In the genomic region with DNA sequence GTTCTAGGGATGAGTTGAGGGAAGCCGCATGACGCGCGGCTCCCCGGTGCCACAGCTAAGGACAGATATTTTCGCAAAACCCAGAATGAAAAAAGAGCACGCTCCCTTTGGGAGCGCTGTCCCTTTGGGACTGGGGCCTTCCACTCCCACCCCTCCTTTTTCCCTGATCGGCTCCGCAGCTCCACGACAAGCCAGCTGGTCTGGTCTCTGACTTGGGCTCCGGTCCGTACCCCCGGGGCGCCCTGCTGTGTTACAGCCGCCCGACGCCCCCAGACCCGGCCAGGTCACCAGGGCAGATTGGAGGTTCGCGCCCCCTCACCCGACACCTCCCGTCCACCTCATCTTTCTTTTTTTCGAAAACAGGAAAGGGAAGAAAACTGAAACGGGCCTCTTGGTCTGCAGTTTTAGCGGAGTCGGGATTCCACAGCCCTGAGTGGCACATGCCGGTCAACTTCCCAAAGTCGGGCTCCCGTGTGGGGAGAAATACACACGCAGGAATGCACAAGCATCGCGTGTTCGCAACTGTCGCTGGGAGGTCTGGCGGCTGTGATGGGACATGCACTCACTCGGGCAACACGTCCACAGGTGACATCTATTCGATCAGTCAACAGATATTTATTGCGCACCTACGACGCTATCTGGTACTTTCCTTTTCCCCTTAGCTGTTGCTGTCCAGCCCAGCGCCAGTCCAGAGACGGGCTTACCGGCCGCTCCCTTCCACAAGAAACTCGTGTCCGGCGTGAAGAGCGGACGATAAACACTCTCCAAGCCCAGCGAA, we compare ENCODE assay signal across 10 cellular contexts. TPM values are rescaled to one million over a fixed set of nuclear protein-coding genes. Genes with fewer than 3 reads are reported as not detected.
A peak's percentile ranks its signal among the peaks of the same experiment; 100 is the strongest.
DNase-seq lines count a peak whose midpoint lies in the region; ATAC-seq and TF ChIP-seq lines count a peak whose summit lies in the region.
"Had no signal": no experiment of that assay in that cellular context is flagged by ENCODE, and none has a peak within 500 bp of the region (broad histone marks: within the 10 kb centered on the region; RNA-seq: fewer than 3 reads in every experiment).

No MANE protein-coding gene starts in this region.

- H3K36me3 ChIP-seq in ectodermal cell (ENCODE audit: control insufficient read depth, insufficient read depth, low read length) (no peaks in the 10 kb centered on the region), mesendoderm (ENCODE audit: control insufficient read depth, insufficient read depth, low read length) (no peaks in the 10 kb centered on the region), testis (ENCODE audit: low read depth, missing control alignments) (no peaks in the 10 kb centered on the region)

- no peaks in the 10 kb centered on the region for H3K79me2 ChIP-seq in mesendoderm (ENCODE audit: control insufficient read depth, insufficient read depth, low read length)

- WGBS in ectodermal cell, 2 experiments: 1 to 2% methylated on average over 52 of the region's 52 CpGs
- no CpG with 5 or more reads among the region's 52 CpGs for WGBS in mesendoderm (ENCODE audit: extremely low coverage, insufficient coverage, low lambda C conversion rate)
- 6 to 10% methylated on average over 35 to 52 of the region's 52 CpGs for WGBS in testis, 2 donors

- no peak overlapping the region for H3K23ac ChIP-seq in mesendoderm (ENCODE audit: low read length)

- H3K4ac ChIP-seq in mesendoderm (ENCODE audit: low read depth, low read length): no peak overlapping the region

- peak overlapping the region; percentile 94 for H3K4me2 ChIP-seq in mesendoderm (ENCODE audit: low read length)

- no peak overlapping the region for H2BK120ac ChIP-seq in mesendoderm (ENCODE audit: low read depth, low read length)

- H3K9me3 ChIP-seq in ectodermal cell (ENCODE audit: control insufficient read depth, low read length): no peaks in the 10 kb centered on the region
- no peaks in the 10 kb centered on the region for H3K9me3 ChIP-seq in testis

- intact Hi-C loops in testis (cut with DNase I; ENCODE audit: low total_unique reads): loop anchor here (10.0 kb wide), 1 partner anchor 642 kb away; no protein-coding TSS in a partner anchor

- H3K56ac ChIP-seq in mesendoderm (ENCODE audit: low read length): peak overlapping the region; percentile 49

- CTCF ChIA-PET in activated CD8-positive, alpha-beta memory T cell treated with anti-CD3 and anti-CD28 coated beads, Interleukin-2, amount 10 ng/mL, durations not matched to agents 7 days and 5 days (lab: Charles Lee): no interaction called here

- no peak overlapping the region for H3K9ac ChIP-seq in mesendoderm (ENCODE audit: low read length)

- no peak overlapping the region for H4K5ac ChIP-seq in mesendoderm (ENCODE audit: low read length)

- H3K79me1 ChIP-seq in mesendoderm (ENCODE audit: low read length): no peaks in the 10 kb centered on the region

- H3K4me1 ChIP-seq in ectodermal cell (ENCODE audit: control insufficient read depth, insufficient read depth, low read length) (peaks cover 19% of the 10 kb centered on the region), mesendoderm (ENCODE audit: control insufficient read depth, low read depth, low read length) (peaks cover 7% of the 10 kb centered on the region), testis (peaks cover 14% of the 10 kb centered on the region)

- H2AK5ac ChIP-seq in mesendoderm (ENCODE audit: low read length): no peak overlapping the region

- no peak overlapping the region for H3K4me3 Mint-ChIP-seq in activated CD8-positive, alpha-beta memory T cell treated with anti-CD3 and anti-CD28 coated beads, Interleukin-2, amount 10 ng/mL, durations not matched to agents 7 days and 5 days

- no peak overlapping the region for H2BK5ac ChIP-seq in mesendoderm (ENCODE audit: low read length)

- H3K9me3 Mint-ChIP-seq in activated CD8-positive, alpha-beta memory T cell treated with anti-CD3 and anti-CD28 coated beads, Interleukin-2, amount 10 ng/mL, durations not matched to agents 7 days and 5 days (ENCODE audit: low read depth): no peaks in the 10 kb centered on the region

- H3K4me3 ChIP-seq in ectodermal cell (ENCODE audit: insufficient read depth, low read depth, low read length) (peak overlapping the region; percentile 37), mesendoderm (ENCODE audit: low read length) (no peak overlapping the region), testis (peak overlapping the region; percentile 44 to 60)

- peaks cover 4% of the 10 kb centered on the region for H3K36me3 Mint-ChIP-seq in activated CD8-positive, alpha-beta memory T cell treated with anti-CD3 and anti-CD28 coated beads, Interleukin-2, amount 10 ng/mL, durations not matched to agents 7 days and 5 days

- no peak for TF ChIP-seq CTCF in testis (IDR thresholded peaks at IDR 0.05)

- H3K18ac ChIP-seq in mesendoderm (ENCODE audit: low read length): no peak overlapping the region

- H2BK15ac ChIP-seq in mesendoderm (replicated peaks; ENCODE audit: low read depth): no peak overlapping the region

- DNase-seq in activated CD8-positive, alpha-beta memory T cell treated with anti-CD3 and anti-CD28 coated beads, Interleukin-2, amount 10 ng/mL, durations not matched to agents 7 days and 5 days: no peak
- no peak for DNase-seq in activated CD8-positive, alpha-beta memory T cell treated with anti-CD3 and anti-CD28 coated beads, Interleukin-2, amount 50 U/mL, for 4 hours
- no peak for DNase-seq in mesendoderm
- DNase-seq in testis: peak; percentile 43
- DNase-seq in COR-L47 (lab: John Stamatoyannopoulos, UW): no peak
- DNase-seq: ACHN; activated naive CD4-positive, alpha-beta T cell treated with anti-CD3 and anti-CD28 coated beads, Interleukin-2, amount 50 U/mL, for 16 hours had no signal

- peaks cover 71% of the 10 kb centered on the region for H3K27me3 ChIP-seq in ectodermal cell (ENCODE audit: control insufficient read depth, insufficient read depth, low read length, poor library complexity, severe bottlenecking)
- H3K27me3 ChIP-seq in mesendoderm (ENCODE audit: insufficient read depth, low read length, poor library complexity): peaks cover 29% of the 10 kb centered on the region
- no peaks in the 10 kb centered on the region for H3K27me3 ChIP-seq in testis

- H3K27ac Mint-ChIP-seq in activated CD8-positive, alpha-beta memory T cell treated with anti-CD3 and anti-CD28 coated beads, Interleukin-2, amount 10 ng/mL, durations not matched to agents 7 days and 5 days: peak overlapping the region; percentile 49

- no peak for ATAC-seq in activated CD8-positive, alpha-beta memory T cell treated with anti-CD3 and anti-CD28 coated beads, Interleukin-2, amount 10 ng/mL, durations not matched to agents 7 days and 5 days
- ATAC-seq in GM21737 (IDR thresholded peaks at IDR 0.05; ENCODE audit: unreplicated experiment) (no peak), GM19463 (IDR thresholded peaks at IDR 0.05; ENCODE audit: unreplicated experiment) (no peak)

- H3K4me1 Mint-ChIP-seq in activated CD8-positive, alpha-beta memory T cell treated with anti-CD3 and anti-CD28 coated beads, Interleukin-2, amount 10 ng/mL, durations not matched to agents 7 days and 5 days: peaks cover 2% of the 10 kb centered on the region

- H3K27me3 Mint-ChIP-seq in activated CD8-positive, alpha-beta memory T cell treated with anti-CD3 and anti-CD28 coated beads, Interleukin-2, amount 10 ng/mL, durations not matched to agents 7 days and 5 days: peaks cover 61% of the 10 kb centered on the region

- H3K27ac ChIP-seq in ectodermal cell (ENCODE audit: insufficient read depth, low read depth, low read length, poor library complexity, severe bottlenecking): no peak overlapping the region
- H3K27ac ChIP-seq in mesendoderm (ENCODE audit: low read depth, low read length): no peak overlapping the region
- peak overlapping the region; percentile 76 to 77 for H3K27ac ChIP-seq in testis

- TF ChIP-seq POLR2A in testis (IDR thresholded peaks at IDR 0.05): no peak

- no peak overlapping the region for H4K8ac ChIP-seq in mesendoderm (ENCODE audit: low read depth, low read length)

RNA-seq across cellular contexts. Expression of a gene that starts 3.9 kb away (rescaled TPM):
- not detected for total RNA-seq in activated CD8-positive, alpha-beta memory T cell treated with anti-CD3 and anti-CD28 coated beads, Interleukin-2, amount 10 ng/mL, durations not matched to agents 7 days and 5 days
- polyA plus RNA-seq in ectodermal cell (2013, experiment 1 of 4): 59.7 TPM
- 51.6 TPM for polyA plus RNA-seq in ectodermal cell (2013, experiment 2 of 4)
- 29.5 TPM for polyA plus RNA-seq in ectodermal cell (2013, experiment 3 of 4)
- 32.3 TPM for polyA plus RNA-seq in ectodermal cell (2013, experiment 4 of 4)
- 2.4 TPM for polyA plus RNA-seq in mesendoderm (2013, experiment 1 of 2)
- 2.4 TPM for polyA plus RNA-seq in mesendoderm (2013, experiment 2 of 2)
- total RNA-seq in testis: 100 to 1,000 TPM; 166 to 240 TPM
- polyA plus RNA-seq in testis (ENCODE audit: insufficient read depth, low read depth, low replicate concordance): 80.0 TPM

Comparison
In these comparisons a context has a peak if more than half of its experiments do, and no peak if none do; other contexts are left out.
1. H3K27ac ChIP-seq: peak in testis (2 of 2); none in ectodermal cell (single experiment) and mesendoderm (single experiment).
2. RNA of a gene that starts 3.9 kb away (total RNA-seq): 166 to 240 TPM in testis; not detected in activated CD8-positive, alpha-beta memory T cell treated with anti-CD3 and anti-CD28 coated beads, Interleukin-2, amount 10 ng/mL, durations not matched to agents 7 days and 5 days; every median in the first group is over 100 times any median in the second.